ENCODE assay signal across 28 cellular contexts in the genomic region with DNA sequence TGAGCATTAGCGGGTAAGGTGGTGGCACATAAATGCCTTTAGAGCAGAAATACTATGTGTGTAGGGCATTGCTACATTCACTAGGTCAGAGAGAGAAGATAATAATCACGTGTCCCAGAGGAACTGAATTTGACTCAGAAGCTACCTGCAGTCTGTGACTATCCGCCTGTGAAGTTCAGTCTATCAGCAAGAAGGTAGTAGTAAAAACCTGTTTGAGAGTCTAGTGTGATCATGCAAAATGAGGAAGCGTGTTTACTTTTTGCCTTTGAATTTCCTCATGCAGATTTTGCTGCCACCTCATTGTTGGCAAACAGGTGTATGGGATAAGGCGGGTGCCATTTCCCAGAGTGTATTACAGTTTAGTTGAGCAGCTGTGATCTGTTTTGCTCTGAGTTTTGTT.
A peak's percentile ranks its signal among the peaks of the same experiment; 100 is the strongest.
DNase-seq lines count a peak whose midpoint lies in the region; ATAC-seq and TF ChIP-seq lines count a peak whose summit lies in the region.
"Had no signal": no experiment of that assay in that cellular context is flagged by ENCODE, and none has a peak within 500 bp of the region (broad histone marks: within the 10 kb centered on the region; RNA-seq: fewer than 3 reads in every experiment).

No MANE protein-coding gene starts in this region.

- peaks cover 0 to 9% of the 10 kb centered on the region in 2 donors for H3K4me1 Mint-ChIP-seq in stimulated activated naive B cell treated with anti-CD40 and anti-IgM and Interleukin-4, amounts not matched to agents 10 μg/mL and 1 μg/mL and 100 μg/mL, for 72 hours
- no peaks in the 10 kb centered on the region for H3K4me1 Mint-ChIP-seq in activated T-helper 2 cell treated with anti-CD3 and anti-CD28 coated beads, Interferon-gamma antibody, Interleukin-2, Interleukin-4, amounts not matched to agents 10 μg/mL and 5 μg/mL and 100 μg/mL, durations not matched to agents 14 hours and 24 hours and 36 hours (ENCODE audit: low read depth)
- H3K4me1 Mint-ChIP-seq: activated CD4-positive, alpha-beta memory T cell treated with anti-CD3 and anti-CD28 coated beads, Interleukin-2, amount 10 ng/mL, durations not matched to agents 7 days and 5 days had no signal

- TF ChIP-seq CTCF in epithelial cell of esophagus (IDR thresholded peaks at IDR 0.05; ENCODE audit: insufficient read depth, low read depth, low read length, missing control alignments) (no peak), sigmoid colon (IDR thresholded peaks at IDR 0.05) (no peak)

- no peaks in the 10 kb centered on the region for H3K4me1 ChIP-seq in sigmoid colon
- H3K4me1 ChIP-seq: BLaER1, gastrocnemius medialis, neural progenitor cell, testis had no signal

- H3K4me3 Mint-ChIP-seq in stimulated activated naive B cell treated with anti-CD40 and anti-IgM and Interleukin-4, amounts not matched to agents 10 μg/mL and 1 μg/mL and 100 μg/mL, for 72 hours: no peak overlapping the region
- no peak overlapping the region for H3K4me3 Mint-ChIP-seq in activated T-helper 2 cell treated with anti-CD3 and anti-CD28 coated beads, Interferon-gamma antibody, Interleukin-2, Interleukin-4, amounts not matched to agents 10 μg/mL and 5 μg/mL and 100 μg/mL, durations not matched to agents 14 hours and 24 hours and 36 hours (ENCODE audit: low read depth)
- H3K4me3 Mint-ChIP-seq: activated CD4-positive, alpha-beta memory T cell treated with anti-CD3 and anti-CD28 coated beads, Interleukin-2, amount 10 ng/mL, durations not matched to agents 7 days and 5 days; dendritic cell treated with granulocyte-macrophage colony-stimulating factor and Interleukin-4, amounts not matched to agents 40 ng/mL and 50 ng/mL, for 4 days; neural progenitor cell had no signal

- TF ChIP-seq POLR2A in sigmoid colon (IDR thresholded peaks at IDR 0.05): no peak

- H3K9me3 ChIP-seq in sigmoid colon: no peaks in the 10 kb centered on the region
- H3K9me3 ChIP-seq: BLaER1, gastrocnemius medialis, testis had no signal

- H3K27ac Mint-ChIP-seq in stimulated activated naive B cell treated with anti-CD40 and anti-IgM and Interleukin-4, amounts not matched to agents 10 μg/mL and 1 μg/mL and 100 μg/mL, for 72 hours: no peak overlapping the region
- H3K27ac Mint-ChIP-seq in activated T-helper 2 cell treated with anti-CD3 and anti-CD28 coated beads, Interferon-gamma antibody, Interleukin-2, Interleukin-4, amounts not matched to agents 10 μg/mL and 5 μg/mL and 100 μg/mL, durations not matched to agents 14 hours and 24 hours and 36 hours: no peak overlapping the region
- H3K27ac Mint-ChIP-seq: activated CD4-positive, alpha-beta memory T cell treated with anti-CD3 and anti-CD28 coated beads, Interleukin-2, amount 10 ng/mL, durations not matched to agents 7 days and 5 days; dendritic cell treated with granulocyte-macrophage colony-stimulating factor and Interleukin-4, amounts not matched to agents 40 ng/mL and 50 ng/mL, for 4 days; neural progenitor cell had no signal

- 22 to 53% methylated on average over 5 of the region's 5 CpGs for WGBS in sigmoid colon, 2 donors

- DNase-seq in NCI-H748 (lab: John Stamatoyannopoulos, UW; ENCODE audit: unreplicated experiment) (peak; percentile 16), NCI-H748 treated with DMSO at 0.1 percent for 48 hours (lab: John Stamatoyannopoulos, UW) (no peak), NCI-H526 treated with DMSO at 0.1 percent for 48 hours (lab: John Stamatoyannopoulos, UW) (peak; percentile 95), epithelial cell of esophagus (ENCODE audit: low read depth) (peak; percentile 53), sigmoid colon (no peak)
- no peak for DNase-seq in stimulated activated naive B cell treated with anti-CD40 and anti-IgM and Interleukin-4, amounts not matched to agents 10 μg/mL and 1 μg/mL and 100 μg/mL, for 72 hours
- no peak for DNase-seq in activated T-helper 2 cell treated with anti-CD3 and anti-CD28 coated beads, Interferon-gamma antibody, Interleukin-2, Interleukin-4, amounts not matched to agents 10 μg/mL and 5 μg/mL and 100 μg/mL, durations not matched to agents 14 hours and 24 hours and 36 hours (ENCODE audit: low spot score)
- DNase-seq: activated CD4-positive, alpha-beta memory T cell treated with anti-CD3 and anti-CD28 coated beads, Interleukin-2, amount 10 ng/mL, durations not matched to agents 7 days and 5 days; activated CD4-positive, CD25-positive, alpha-beta regulatory T cell treated with anti-CD3 and anti-CD28 coated beads, Interleukin-2, amount 50 U/mL, for 72 hours; activated CD8-positive, alpha-beta memory T cell treated with anti-CD3 and anti-CD28 coated beads, Interleukin-2, amount 50 U/mL, for 48 hours; activated effector memory CD4-positive, alpha-beta T cell treated with anti-CD3 and anti-CD28 coated beads, Interleukin-2, amount 50 U/mL, for 16 hours; central memory CD4-positive, alpha-beta T cell; COR-L47; gastrocnemius medialis; Karpas-422; NCI-H1930; NCI-H446 treated with DMSO at 0.1 percent for 48 hours; posterior cingulate gyrus; stimulated activated CD4-positive, alpha-beta T cell treated with anti-CD3 and anti-CD28 coated beads, Interleukin-4, amount 100 ng/mL, for 4 hours; stimulated activated naive CD4-positive, alpha-beta T cell; testis had no signal

- no peaks in the 10 kb centered on the region for H3K27me3 ChIP-seq in sigmoid colon
- H3K27me3 ChIP-seq: BLaER1, gastrocnemius medialis, hepatocyte, neural progenitor cell, testis had no signal

- peak; percentile 76 to 82 for ATAC-seq in stimulated activated naive B cell treated with anti-CD40 and anti-IgM and Interleukin-4, amounts not matched to agents 10 μg/mL and 1 μg/mL and 100 μg/mL, for 72 hours (replicated peaks)
- no peak for ATAC-seq in GM21825 (IDR thresholded peaks at IDR 0.05; ENCODE audit: unreplicated experiment)
- ATAC-seq: gastrocnemius medialis, sciatic nerve had no signal

- no peak overlapping the region for H3K27ac ChIP-seq in sigmoid colon
- H3K27ac ChIP-seq: BLaER1, gastrocnemius medialis, hepatocyte, neural progenitor cell, RWPE1, testis had no signal

- no peaks in the 10 kb centered on the region for H3K36me3 Mint-ChIP-seq in stimulated activated naive B cell treated with anti-CD40 and anti-IgM and Interleukin-4, amounts not matched to agents 10 μg/mL and 1 μg/mL and 100 μg/mL, for 72 hours
- no peaks in the 10 kb centered on the region for H3K36me3 Mint-ChIP-seq in activated T-helper 2 cell treated with anti-CD3 and anti-CD28 coated beads, Interferon-gamma antibody, Interleukin-2, Interleukin-4, amounts not matched to agents 10 μg/mL and 5 μg/mL and 100 μg/mL, durations not matched to agents 14 hours and 24 hours and 36 hours (ENCODE audit: low read depth)
- H3K36me3 Mint-ChIP-seq: neural progenitor cell had no signal

- TF ChIP-seq EP300 in sigmoid colon (IDR thresholded peaks at IDR 0.05): no peak

- intact Hi-C loops in sigmoid colon (cut with DNase I): no loop called here
- intact Hi-C loops in activated T-helper 2 cell treated with anti-CD3 and anti-CD28 coated beads, Interferon-gamma antibody, Interleukin-2, Interleukin-4, amounts not matched to agents 10 μg/mL and 5 μg/mL and 100 μg/mL, durations not matched to agents 14 hours and 24 hours and 36 hours (cut with micrococcal nuclease): no loop called here

- H3K36me3 ChIP-seq in sigmoid colon: no peaks in the 10 kb centered on the region
- H3K36me3 ChIP-seq: BLaER1, gastrocnemius medialis, neural progenitor cell had no signal

- H3K9me3 Mint-ChIP-seq in stimulated activated naive B cell treated with anti-CD40 and anti-IgM and Interleukin-4, amounts not matched to agents 10 μg/mL and 1 μg/mL and 100 μg/mL, for 72 hours: no peaks in the 10 kb centered on the region
- no peaks in the 10 kb centered on the region for H3K9me3 Mint-ChIP-seq in activated T-helper 2 cell treated with anti-CD3 and anti-CD28 coated beads, Interferon-gamma antibody, Interleukin-2, Interleukin-4, amounts not matched to agents 10 μg/mL and 5 μg/mL and 100 μg/mL, durations not matched to agents 14 hours and 24 hours and 36 hours
- H3K9me3 Mint-ChIP-seq: activated CD4-positive, alpha-beta memory T cell treated with anti-CD3 and anti-CD28 coated beads, Interleukin-2, amount 10 ng/mL, durations not matched to agents 7 days and 5 days; neural progenitor cell had no signal

- H3K27me3 Mint-ChIP-seq in stimulated activated naive B cell treated with anti-CD40 and anti-IgM and Interleukin-4, amounts not matched to agents 10 μg/mL and 1 μg/mL and 100 μg/mL, for 72 hours: no peaks in the 10 kb centered on the region
- H3K27me3 Mint-ChIP-seq in activated T-helper 2 cell treated with anti-CD3 and anti-CD28 coated beads, Interferon-gamma antibody, Interleukin-2, Interleukin-4, amounts not matched to agents 10 μg/mL and 5 μg/mL and 100 μg/mL, durations not matched to agents 14 hours and 24 hours and 36 hours (ENCODE audit: low read depth): no peaks in the 10 kb centered on the region
- H3K27me3 Mint-ChIP-seq: activated CD4-positive, alpha-beta memory T cell treated with anti-CD3 and anti-CD28 coated beads, Interleukin-2, amount 10 ng/mL, durations not matched to agents 7 days and 5 days; dendritic cell treated with granulocyte-macrophage colony-stimulating factor and Interleukin-4, amounts not matched to agents 40 ng/mL and 50 ng/mL, for 4 days had no signal

- no peak overlapping the region for H3K4me3 ChIP-seq in epithelial cell of esophagus (ENCODE audit: low read length)
- no peak overlapping the region for H3K4me3 ChIP-seq in sigmoid colon
- H3K4me3 ChIP-seq: BLaER1, gastrocnemius medialis, hepatocyte, neural progenitor cell, testis had no signal

Comparison
In these comparisons a context has a peak if more than half of its experiments do, and no peak if none do; other contexts are left out.
1. DNase-seq: peak in NCI-H748 (single experiment), NCI-H526 treated with DMSO at 0.1 percent for 48 hours (single experiment) and epithelial cell of esophagus (single experiment); none in NCI-H748 treated with DMSO at 0.1 percent for 48 hours (single experiment), stimulated activated naive B cell treated with anti-CD40 and anti-IgM and Interleukin-4, amounts not matched to agents 10 μg/mL and 1 μg/mL and 100 μg/mL, for 72 hours (single experiment), sigmoid colon (single experiment) and activated T-helper 2 cell treated with anti-CD3 and anti-CD28 coated beads, Interferon-gamma antibody, Interleukin-2, Interleukin-4, amounts not matched to agents 10 μg/mL and 5 μg/mL and 100 μg/mL, durations not matched to agents 14 hours and 24 hours and 36 hours (single experiment).